Comparison of ENCODE assay signal across 21 cellular contexts in the genomic region with DNA sequence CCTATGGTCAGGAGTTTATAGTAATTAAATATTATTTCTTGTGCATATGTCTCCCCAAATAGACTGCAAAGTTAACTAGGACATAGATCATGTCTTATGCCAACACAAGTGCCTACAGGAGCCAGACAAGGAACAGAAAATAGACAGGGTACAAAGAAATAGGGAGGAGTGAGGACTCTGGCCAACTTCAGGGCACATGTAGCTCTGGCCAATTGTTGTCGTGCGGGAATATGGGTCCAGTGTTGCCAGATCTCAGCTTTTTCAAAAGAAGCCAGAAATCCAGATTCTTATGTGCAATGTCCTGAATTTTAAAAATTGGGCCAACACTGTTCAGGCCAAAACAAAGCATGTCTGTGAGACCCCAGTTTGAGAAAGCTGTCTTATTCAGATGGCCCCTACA.
"Had no signal": no experiment of that assay in that cellular context is flagged by ENCODE, and none has a peak within 500 bp of the region (broad histone marks: within the 10 kb centered on the region; RNA-seq: fewer than 3 reads in every experiment).

No MANE protein-coding gene starts in this region.

- DNase-seq: activated CD4-positive, alpha-beta memory T cell treated with anti-CD3 and anti-CD28 coated beads for 36 hours; activated CD4-positive, alpha-beta T cell treated with anti-CD3 and anti-CD28 coated beads for 36 hours; activated CD4-positive, alpha-beta T cell treated with anti-CD3 and anti-CD28 coated beads, Interleukin-2, amount 10 ng/mL, durations not matched to agents 24 days and 14 days; activated CD4-positive, CD25-positive, alpha-beta regulatory T cell; activated CD4-positive, CD25-positive, alpha-beta regulatory T cell treated with anti-CD3 and anti-CD28 coated beads, Interleukin-2, amount 50 U/mL, for 72 hours; activated CD8-positive, alpha-beta memory T cell treated with anti-CD3 and anti-CD28 coated beads, Interleukin-2, amount 10 ng/mL, durations not matched to agents 7 days and 5 days; activated CD8-positive, alpha-beta memory T cell treated with anti-CD3 and anti-CD28 coated beads, Interleukin-2, amount 50 U/mL, for 4 hours; activated CD8-positive, alpha-beta T cell treated with anti-CD3 and anti-CD28 coated beads, Interleukin-2, amount 10 ng/mL, durations not matched to agents 7 days and 5 days; activated effector memory CD4-positive, alpha-beta T cell treated with anti-CD3 and anti-CD28 coated beads, Interleukin-2, amount 50 U/mL, for 16 hours; activated naive CD4-positive, alpha-beta T cell treated with anti-CD3 and anti-CD28 coated beads, Interleukin-2, amount 10 ng/mL, durations not matched to agents 7 days and 5 days; activated naive CD8-positive, alpha-beta T cell treated with anti-CD3 and anti-CD28 coated beads, Interleukin-2, amount 10 ng/mL, durations not matched to agents 7 days and 5 days; activated T-cell treated with anti-CD3 and anti-CD28 coated beads, Interleukin-2, amount 50 U/mL, for 1 hour; activated T-cell treated with anti-CD3 and anti-CD28 coated beads, Interleukin-2, amount 50 U/mL, for 48 hours; colonic mucosa; effector CD8-positive, alpha-beta T cell; T-helper 2 cell had no signal

- ATAC-seq: activated CD4-positive, alpha-beta T cell treated with anti-CD3 and anti-CD28 coated beads for 36 hours; activated CD8-positive, alpha-beta memory T cell treated with anti-CD3 and anti-CD28 coated beads, Interleukin-2, amount 10 ng/mL, durations not matched to agents 7 days and 5 days; activated CD8-positive, alpha-beta T cell treated with anti-CD3 and anti-CD28 coated beads, Interleukin-2, amount 10 ng/mL, durations not matched to agents 7 days and 5 days; activated naive CD4-positive, alpha-beta T cell treated with anti-CD3 and anti-CD28 coated beads, Interleukin-2, amount 50 U/mL, for 72 hours; esophagus mucosa; foreskin keratinocyte; gastroesophageal sphincter had no signal

- H3K27ac ChIP-seq: ascending aorta, colonic mucosa, foreskin keratinocyte, gastroesophageal sphincter had no signal

- H3K9me3 ChIP-seq: ascending aorta, colonic mucosa, gastroesophageal sphincter had no signal

- H3K27me3 ChIP-seq: ascending aorta, colonic mucosa, gastroesophageal sphincter had no signal

- H3K4me1 ChIP-seq: ascending aorta, colonic mucosa, foreskin keratinocyte, gastroesophageal sphincter had no signal

- H3K36me3 ChIP-seq: ascending aorta, colonic mucosa, gastroesophageal sphincter had no signal

- H3K4me3 ChIP-seq: ascending aorta, colonic mucosa, gastroesophageal sphincter had no signal
